In genomic region chr2:218448934-218449333, GRCh38 we compare ENCODE assay signal across 1 cellular context.
A peak's percentile ranks its signal among the peaks of the same experiment; 100 is the strongest.
TF ChIP-seq lines count a peak whose summit lies in the region.

No MANE protein-coding gene starts in this region.

TF ChIP-seq in K562, 482 proteins besides CTCF, POLR2A, EP300 and RAD21:
- TF ChIP-seq, protein P1, sequence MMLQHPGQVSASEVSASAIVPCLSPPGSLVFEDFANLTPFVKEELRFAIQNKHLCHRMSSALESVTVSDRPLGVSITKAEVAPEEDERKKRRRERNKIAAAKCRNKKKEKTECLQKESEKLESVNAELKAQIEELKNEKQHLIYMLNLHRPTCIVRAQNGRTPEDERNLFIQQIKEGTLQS (IDR thresholded peaks at IDR 0.05): peak; percentile 60
- TF ChIP-seq, protein P1 (CRISPR knock-in tag; conservative IDR thresholded peaks at IDR 0.05): no peak
- TF ChIP-seq MEF2A (IDR thresholded peaks at IDR 0.05; ENCODE audit: control insufficient read depth, low read depth, low read length) (no peak), FOSL1 (tag; conservative IDR thresholded peaks at IDR 0.05) (peak; percentile 66), NR2C2 (CRISPR knock-in tag; IDR thresholded peaks at IDR 0.05) (no peak), NR2C2 (tag; IDR thresholded peaks at IDR 0.05) (peak; percentile 33; the same call in 1 of the 2 replicates), NR2C1 (IDR thresholded peaks at IDR 0.05) (no peak), NR2C1 (tag; IDR thresholded peaks at IDR 0.05) (peak; percentile 52; the same call in 1 of the 2 replicates), CTBP1 (IDR thresholded peaks at IDR 0.05; ENCODE audit: borderline replicate concordance) (peak; percentile 28; the same call in 1 of the 2 replicates), ZNF696 (CRISPR knock-in tag; conservative IDR thresholded peaks at IDR 0.05) (no peak), JUND (IDR thresholded peaks at IDR 0.05; ENCODE audit: borderline replicate concordance, low read depth, low read length) (peak; percentile 69; the same call in 1 of the 2 replicates), JUND (tag; IDR thresholded peaks at IDR 0.05; ENCODE audit: borderline replicate concordance, low read depth, low read length) (peak; percentile 38; the same call in 1 of the 3 replicates)
- TF ChIP-seq, protein P2, sequence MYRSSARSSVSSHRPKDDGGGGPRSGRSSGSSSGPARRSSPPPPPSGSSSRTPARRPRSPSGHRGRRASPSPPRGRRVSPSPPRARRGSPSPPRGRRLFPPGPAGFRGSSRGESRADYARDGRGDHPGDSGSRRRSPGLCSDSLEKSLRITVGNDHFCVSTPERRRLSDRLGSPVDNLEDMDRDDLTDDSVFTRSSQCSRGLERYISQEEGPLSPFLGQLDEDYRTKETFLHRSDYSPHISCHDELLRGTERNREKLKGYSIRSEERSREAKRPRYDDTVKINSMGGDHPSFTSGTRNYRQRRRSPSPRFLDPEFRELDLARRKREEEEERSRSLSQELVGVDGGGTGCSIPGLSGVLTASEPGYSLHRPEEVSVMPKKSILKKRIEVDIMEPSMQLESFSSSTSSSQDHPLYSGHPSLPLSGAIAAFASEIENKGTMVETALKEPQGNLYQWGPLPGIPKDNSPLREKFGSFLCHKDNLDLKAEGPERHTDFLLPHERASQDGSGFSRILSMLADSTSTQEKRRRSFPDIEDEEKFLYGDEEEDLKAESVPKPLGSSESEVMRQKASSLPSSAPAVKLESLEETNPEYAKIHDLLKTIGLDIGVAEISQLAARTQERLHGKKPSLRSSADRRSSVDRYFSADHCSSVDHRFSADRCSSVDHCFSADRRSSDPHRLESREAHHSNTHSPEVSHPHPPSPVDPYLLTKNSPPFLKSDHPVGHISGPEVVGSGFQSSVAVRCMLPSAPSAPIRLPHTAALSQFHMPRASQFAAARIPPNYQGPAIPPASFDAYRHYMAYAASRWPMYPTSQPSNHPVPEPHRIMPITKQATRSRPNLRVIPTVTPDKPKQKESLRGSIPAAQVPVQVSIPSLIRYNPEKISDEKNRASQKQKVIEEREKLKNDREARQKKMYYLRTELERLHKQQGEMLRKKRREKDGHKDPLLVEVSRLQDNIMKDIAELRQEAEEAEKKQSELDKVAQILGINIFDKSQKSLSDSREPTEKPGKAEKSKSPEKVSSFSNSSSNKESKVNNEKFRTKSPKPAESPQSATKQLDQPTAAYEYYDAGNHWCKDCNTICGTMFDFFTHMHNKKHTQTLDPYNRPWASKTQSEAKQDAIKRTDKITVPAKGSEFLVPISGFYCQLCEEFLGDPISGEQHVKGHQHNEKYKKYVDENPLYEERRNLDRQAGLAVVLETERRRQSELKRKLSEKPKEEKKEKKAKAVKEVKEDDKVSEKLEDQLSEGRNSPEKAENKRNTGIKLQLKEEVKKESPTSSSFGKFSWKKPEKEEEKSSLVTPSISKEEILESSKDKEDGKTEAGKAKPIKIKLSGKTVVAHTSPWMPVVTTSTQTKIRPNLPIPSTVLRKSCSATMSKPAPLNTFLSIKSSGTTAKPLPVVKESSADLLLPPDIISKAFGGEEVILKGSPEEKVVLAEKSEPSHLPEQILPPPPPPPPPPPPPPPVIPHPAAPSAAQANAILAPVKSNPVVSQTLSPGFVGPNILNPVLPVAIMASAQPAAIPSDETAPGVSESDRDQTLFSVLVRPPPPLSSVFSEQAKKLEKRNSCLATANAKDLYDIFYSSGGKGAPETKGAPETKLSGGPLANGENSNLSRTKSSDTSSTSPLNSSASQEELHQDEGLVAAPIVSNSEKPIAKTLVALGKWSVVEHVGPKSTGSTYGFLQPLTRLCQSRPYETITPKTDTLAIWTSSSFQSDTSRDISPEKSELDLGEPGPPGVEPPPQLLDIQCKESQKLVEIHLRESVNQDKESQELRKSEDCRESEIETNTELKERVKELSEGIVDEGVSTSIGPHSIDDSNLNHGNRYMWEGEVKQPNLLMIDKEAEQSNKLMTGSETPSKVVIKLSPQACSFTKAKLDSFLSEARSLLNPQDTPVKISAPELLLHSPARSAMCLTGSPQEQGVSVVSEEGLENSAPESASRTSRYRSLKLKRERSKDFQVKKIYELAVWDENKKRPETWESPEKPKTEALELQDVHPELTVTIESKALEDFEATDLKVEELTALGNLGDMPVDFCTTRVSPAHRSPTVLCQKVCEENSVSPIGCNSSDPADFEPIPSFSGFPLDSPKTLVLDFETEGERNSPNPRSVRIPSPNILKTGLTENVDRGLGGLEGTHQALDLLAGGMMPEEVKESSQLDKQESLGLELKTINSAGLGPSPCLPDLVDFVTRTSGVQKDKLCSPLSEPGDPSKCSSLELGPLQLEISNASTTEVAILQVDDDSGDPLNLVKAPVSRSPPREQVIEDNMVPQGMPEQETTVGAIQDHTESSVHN (IDR thresholded peaks at IDR 0.05; ENCODE audit: borderline replicate concordance in 1 of 2, low read depth in 1 of 2): no peak
